Comparison of ENCODE assay signal across 8 cellular contexts in the genomic region with DNA sequence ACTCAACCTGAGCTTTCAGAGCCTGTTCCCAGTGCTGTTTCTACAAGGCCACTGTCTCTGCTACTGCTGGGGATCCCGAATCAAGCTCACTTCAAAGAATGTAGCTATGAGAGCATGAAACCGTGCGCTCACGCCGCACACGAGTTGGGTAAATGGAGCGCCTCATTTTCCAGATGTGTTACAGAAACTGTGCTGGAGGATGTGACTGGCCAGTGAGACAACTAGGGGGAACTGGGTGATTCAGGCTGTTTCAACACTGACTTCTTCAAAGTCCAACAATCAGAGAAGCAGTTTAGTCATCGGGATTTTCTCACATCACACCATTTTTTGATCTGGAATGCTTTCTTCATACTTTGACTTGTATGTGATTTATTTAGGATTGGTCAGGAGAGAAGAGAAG. TPM values are rescaled to one million over a fixed set of nuclear protein-coding genes. Genes with fewer than 3 reads are reported as not detected.
DNase-seq lines count a peak whose midpoint lies in the region; ATAC-seq, FAIRE-seq and TF ChIP-seq lines count a peak whose summit lies in the region.

No MANE protein-coding gene starts in this region.

- H4K20me1 ChIP-seq in astrocyte (ENCODE audit: insufficient read depth, low read length): peaks cover 48% of the 10 kb centered on the region

- peak overlapping the region; percentile 91 for H3K27ac Mint-ChIP-seq in astrocyte (ENCODE audit: unreplicated experiment)

- H3K27me3 Mint-ChIP-seq in astrocyte (ENCODE audit: low read depth, unreplicated experiment): no peaks in the 10 kb centered on the region

- no peaks in the 10 kb centered on the region for H3K36me3 Mint-ChIP-seq in astrocyte (ENCODE audit: low read depth, unreplicated experiment)

- peak; percentile 4 for TF ChIP-seq CTCF in cardiac muscle cell (IDR thresholded peaks at IDR 0.05; ENCODE audit: low read depth, low read length)
- TF ChIP-seq CTCF in astrocyte (IDR thresholded peaks at IDR 0.05; ENCODE audit: insufficient read depth, low read depth, low read length): no peak
- no peak for TF ChIP-seq CTCF in left lung (IDR thresholded peaks at IDR 0.05)

- intact Hi-C loops in Right ventricle myocardium inferior (cut with DNase I) (no loop called here), left lung (cut with DNase I) (no loop called here)

- no peak overlapping the region for H3K4me3 ChIP-seq in cardiac muscle cell
- peak overlapping the region; percentile 15 for H3K4me3 ChIP-seq in astrocyte (ENCODE audit: insufficient read depth, low read depth, low read length)
- H3K4me3 ChIP-seq in left lung: peak overlapping the region in 1 of 2 donors; percentile 68

- H3K27me3 ChIP-seq in cardiac muscle cell (no peaks in the 10 kb centered on the region), astrocyte (ENCODE audit: insufficient read depth, low read length) (no peaks in the 10 kb centered on the region), left lung (no peaks in the 10 kb centered on the region)

- ATAC-seq in Right ventricle myocardium inferior: no peak
- peak; percentile 34 for ATAC-seq in left lung

- H3K79me2 ChIP-seq in astrocyte (ENCODE audit: insufficient read depth, low read length): peaks cover 59% of the 10 kb centered on the region

- no peak overlapping the region for H2AFZ ChIP-seq in astrocyte (ENCODE audit: low read depth, low read length)

- peak in 1 of 2 donors; percentile 94 for DNase-seq in cardiac muscle cell (ENCODE audit: low read depth in 1 of 2, low spot score in 1 of 2)
- no peak for DNase-seq in Right ventricle myocardium inferior (ENCODE audit: missing footprints)
- peak; percentile 96 for DNase-seq in astrocyte (ENCODE audit: low read depth)
- peak in 1 of 2 donors; percentile 56 for DNase-seq in left lung
- peak; percentile 67 for DNase-seq in stimulated activated CD8-positive, alpha-beta memory T cell treated with anti-CD3 and anti-CD28 coated beads, Interleukin-4, amount 100 ng/mL, for 48 hours
- no peak for DNase-seq in activated gamma-delta T cell treated with Interleukin-2 at 50 U/mL for 16 hours
- no peak for DNase-seq in activated gamma-delta T cell (lab: John Stamatoyannopoulos, UW)
- DNase-seq in central memory CD4-positive, alpha-beta T cell: no peak

- H3K4me3 Mint-ChIP-seq in astrocyte (ENCODE audit: unreplicated experiment): peak overlapping the region; percentile 71

- FAIRE-seq in astrocyte (lab: Jason Lieb, UNC): peak; percentile 80

- H3K36me3 ChIP-seq in cardiac muscle cell (no peaks in the 10 kb centered on the region), astrocyte (ENCODE audit: insufficient read depth, low read length) (no peaks in the 10 kb centered on the region), left lung (peaks cover 0 to 8% of the 10 kb centered on the region in 2 donors)

- H3K4me2 ChIP-seq in astrocyte (ENCODE audit: low read length): peak overlapping the region; percentile 93

- H3K9me3 ChIP-seq in cardiac muscle cell (ENCODE audit: low read depth): no peaks in the 10 kb centered on the region
- no peaks in the 10 kb centered on the region for H3K9me3 ChIP-seq in astrocyte (ENCODE audit: insufficient read depth, low read depth, low read length)
- H3K9me3 ChIP-seq in left lung: no peaks in the 10 kb centered on the region

- peak overlapping the region; percentile 7 for H3K27ac ChIP-seq in cardiac muscle cell
- H3K27ac ChIP-seq in astrocyte (ENCODE audit: low read depth, low read length): peak overlapping the region; percentile 88
- peak overlapping the region; percentile 95 to 96 for H3K27ac ChIP-seq in left lung

- H3K9ac ChIP-seq in astrocyte (ENCODE audit: low read length): peak overlapping the region; percentile 73

- H3K4me1 ChIP-seq in cardiac muscle cell (ENCODE audit: low read depth) (peaks cover 20% of the 10 kb centered on the region), astrocyte (ENCODE audit: insufficient read depth, low read length) (peaks cover 31% of the 10 kb centered on the region), left lung (peaks cover 28 to 86% of the 10 kb centered on the region in 2 donors)

- no peaks in the 10 kb centered on the region for H3K9me3 Mint-ChIP-seq in astrocyte (ENCODE audit: unreplicated experiment)

- H3K4me1 Mint-ChIP-seq in astrocyte (ENCODE audit: low read depth, unreplicated experiment): peaks cover 33% of the 10 kb centered on the region

RNA-seq across cellular contexts. Expression of a gene that starts 3.5 kb away (rescaled TPM):
- total RNA-seq in cardiac muscle cell: 20.2 and 22.2 TPM in 2 replicates
- polyA plus RNA-seq in cardiac muscle cell: 7.8 and 12.0 TPM in 2 replicates
- 5.4 TPM for total RNA-seq in Right ventricle myocardium inferior
- total RNA-seq in astrocyte: 26.9 and 27.2 TPM in 2 replicates
- total RNA-seq in left lung: 10 to 100 TPM; 46.2 to 53.7 TPM

Comparison
In these comparisons a context has a peak if more than half of its experiments do, and no peak if none do; other contexts are left out.
1. DNase-seq: peak in astrocyte (single experiment) and stimulated activated CD8-positive, alpha-beta memory T cell treated with anti-CD3 and anti-CD28 coated beads, Interleukin-4, amount 100 ng/mL, for 48 hours (single experiment); none in Right ventricle myocardium inferior (single experiment), activated gamma-delta T cell treated with Interleukin-2 at 50 U/mL for 16 hours (single experiment), activated gamma-delta T cell (single experiment) and central memory CD4-positive, alpha-beta T cell (single experiment).
2. H3K27ac ChIP-seq: peak in every context shown above with its lines; median percentile 96 in left lung; 88 in astrocyte; 7 in cardiac muscle cell.